Comparison of ENCODE assay signal across 21 cellular contexts in genomic region chr10:6135589-6136168, GRCh38. TPM values are rescaled to one million over a fixed set of nuclear protein-coding genes. Genes with fewer than 3 reads are reported as not detected.
DNase-seq lines count a peak whose midpoint lies in the region; ATAC-seq, FAIRE-seq and TF ChIP-seq lines count a peak whose summit lies in the region.
"Had no signal": no experiment of that assay in that cellular context is flagged by ENCODE, and none has a peak within 500 bp of the region (broad histone marks: within the 10 kb centered on the region; RNA-seq: fewer than 3 reads in every experiment).

No MANE protein-coding gene starts in this region.

- no peak overlapping the region for H3K9ac ChIP-seq in keratinocyte (ENCODE audit: control insufficient read depth, extremely low read depth, insufficient read depth, low read length)
- H3K9ac ChIP-seq: neural progenitor cell had no signal

- H3K9me3 ChIP-seq in AG04450 (ENCODE audit: control insufficient read depth, insufficient read depth, low read length) (no peaks in the 10 kb centered on the region), keratinocyte (ENCODE audit: control insufficient read depth, low read depth, low read length) (no peaks in the 10 kb centered on the region)
- H3K9me3 ChIP-seq: A549; BLaER1 treated with 17β-estradiol and CSF1 and Interleukin-3, amounts not matched to agents 10 nM and 100 nM; mucosa of descending colon; SJCRH30 had no signal

- peaks cover 13% of the 10 kb centered on the region for H3K4me1 ChIP-seq in keratinocyte (ENCODE audit: control insufficient read depth, extremely low read depth, insufficient read depth, low read length)

- H3K9me3 Mint-ChIP-seq in activated CD4-positive, alpha-beta T cell treated with anti-CD3 and anti-CD28 coated beads for 36 hours (ENCODE audit: low read depth), result no peaks in the 10 kb centered on the region
- H3K9me3 Mint-ChIP-seq in activated CD4-positive, alpha-beta memory T cell treated with anti-CD3 and anti-CD28 coated beads for 36 hours, result no peaks in the 10 kb centered on the region
- H3K9me3 Mint-ChIP-seq: activated B cell treated with CpG ODN at 0.5 μM for 24 hours, neural progenitor cell had no signal

- TF ChIP-seq CTCF in AG04450 (IDR thresholded peaks at IDR 0.05; ENCODE audit: low read depth, low read length), result no peak
- TF ChIP-seq CTCF in keratinocyte (optimal IDR thresholded peaks at IDR 0.05 in 1 of 3, IDR thresholded peaks at IDR 0.05 in 1 of 3, conservative IDR thresholded peaks at IDR 0.05 in 1 of 3; ENCODE audit: extremely low read depth in 1 of 3, insufficient read depth in 2 of 3, low read length in 3 of 3), result no peak

- H3K27me3 Mint-ChIP-seq in activated CD4-positive, alpha-beta T cell treated with anti-CD3 and anti-CD28 coated beads for 36 hours, result peaks cover 6% of the 10 kb centered on the region
- H3K27me3 Mint-ChIP-seq in activated CD4-positive, alpha-beta memory T cell treated with anti-CD3 and anti-CD28 coated beads for 36 hours, result peaks cover 10% of the 10 kb centered on the region

- no peak overlapping the region for H3K4me2 ChIP-seq in keratinocyte (ENCODE audit: control insufficient read depth, extremely low read depth, insufficient read depth, low read depth, low read length)
- H3K4me2 ChIP-seq: neural progenitor cell had no signal

- peak overlapping the region; percentile 73 for H3K27ac ChIP-seq in AG04450 (ENCODE audit: low read depth, low read length)
- peak overlapping the region; percentile 65 for H3K27ac ChIP-seq in keratinocyte (ENCODE audit: control insufficient read depth, insufficient read depth, low read length)
- H3K27ac ChIP-seq: A549; BLaER1 treated with 17β-estradiol and CSF1 and Interleukin-3, amounts not matched to agents 10 nM and 100 nM; neural progenitor cell; SJCRH30 had no signal

- no peaks in the 10 kb centered on the region for H3K9me1 ChIP-seq in keratinocyte (ENCODE audit: control insufficient read depth, extremely low read depth, insufficient read depth, low read length)

- H2AFZ ChIP-seq in keratinocyte (ENCODE audit: control insufficient read depth, low read length), result no peak overlapping the region
- H2AFZ ChIP-seq: neural progenitor cell had no signal

- H3K36me3 Mint-ChIP-seq in activated CD4-positive, alpha-beta T cell treated with anti-CD3 and anti-CD28 coated beads for 36 hours (ENCODE audit: low read depth), result no peaks in the 10 kb centered on the region
- H3K36me3 Mint-ChIP-seq in activated CD4-positive, alpha-beta memory T cell treated with anti-CD3 and anti-CD28 coated beads for 36 hours, result no peaks in the 10 kb centered on the region
- H3K36me3 Mint-ChIP-seq: neural progenitor cell had no signal

- no peak for FAIRE-seq in keratinocyte (lab: Jason Lieb, UNC)
- FAIRE-seq: A549, colon, D721Med had no signal

- dilution Hi-C loops in keratinocyte (cut with MboI; ENCODE audit: extremely low pct_ligation_motif_present, low sequenced_read_pairs), result no loop called here

- H3K4me3 ChIP-seq in AG04450 (ENCODE audit: low read depth, low read length) (no peak overlapping the region), keratinocyte (ENCODE audit: control insufficient read depth in 2 of 3, extremely low read depth in 1 of 3, insufficient read depth in 2 of 3, low read depth in 1 of 3, low read length in 3 of 3) (no peak overlapping the region)
- H3K4me3 ChIP-seq: A549; BLaER1 treated with 17β-estradiol and CSF1 and Interleukin-3, amounts not matched to agents 10 nM and 100 nM; mucosa of descending colon; neural progenitor cell; SJCRH30 had no signal

- no peak for ATAC-seq in activated CD4-positive, alpha-beta T cell treated with anti-CD3 and anti-CD28 coated beads for 36 hours
- ATAC-seq in HG02970 (IDR thresholded peaks at IDR 0.05; ENCODE audit: low FRiP score, unreplicated experiment), result no peak

- CTCF ChIA-PET in activated CD4-positive, alpha-beta T cell treated with anti-CD3 and anti-CD28 coated beads for 36 hours (lab: Charles Lee), result interaction anchor here (0.5 to 3.6 kb wide), 22 partner anchors 9 to 266 kb away, joined by 3 to 14 read pairs (median 4); partner anchors contain the start of gene PFKFB3
- CTCF ChIA-PET in AG04450 (lab: Charles Lee), result interaction anchor here (1.3 to 2.7 kb wide), 6 partner anchors 15 to 270 kb away, joined by 4 to 19 read pairs (median 8); partner anchors contain the start of gene PFKFB3
- CTCF ChIA-PET in activated CD4-positive, alpha-beta memory T cell treated with anti-CD3 and anti-CD28 coated beads for 36 hours (lab: Charles Lee), result interaction anchor here (0.9 to 3.0 kb wide), 15 partner anchors 9 to 271 kb away, joined by 3 to 18 read pairs (median 5); partner anchors contain the start of gene PFKFB3

- no peaks in the 10 kb centered on the region for H3K27me3 ChIP-seq in AG04450 (ENCODE audit: control insufficient read depth, insufficient read depth, low read length)
- peaks cover 5% of the 10 kb centered on the region for H3K27me3 ChIP-seq in keratinocyte (ENCODE audit: control insufficient read depth, extremely low read depth, insufficient read depth, low read length)
- H3K27me3 ChIP-seq: neural progenitor cell had no signal

- peak overlapping the region; percentile 89 for H3K27ac Mint-ChIP-seq in activated CD4-positive, alpha-beta T cell treated with anti-CD3 and anti-CD28 coated beads for 36 hours
- peak overlapping the region; percentile 82 for H3K27ac Mint-ChIP-seq in activated CD4-positive, alpha-beta memory T cell treated with anti-CD3 and anti-CD28 coated beads for 36 hours
- H3K27ac Mint-ChIP-seq: neural progenitor cell had no signal

- peaks cover 71% of the 10 kb centered on the region for H3K4me1 Mint-ChIP-seq in activated CD4-positive, alpha-beta T cell treated with anti-CD3 and anti-CD28 coated beads for 36 hours
- H3K4me1 Mint-ChIP-seq in activated CD4-positive, alpha-beta memory T cell treated with anti-CD3 and anti-CD28 coated beads for 36 hours (ENCODE audit: low read depth), result peaks cover 61% of the 10 kb centered on the region

- POLR2A ChIA-PET in activated CD4-positive, alpha-beta T cell treated with anti-CD3 and anti-CD28 coated beads for 36 hours (lab: Charles Lee), result interaction anchor here (1.0 to 1.5 kb wide), 10 partner anchors 9 to 213 kb away, joined by 3 to 11 read pairs (median 6); partner anchors contain the start of gene PFKFB3
- POLR2A ChIA-PET in AG04450 (lab: Yijun Ruan, JAX), result interaction anchor here (0.9 to 2.6 kb wide), 4 partner anchors 9 to 266 kb away, joined by 4 to 11 read pairs (median 6); partner anchors contain the start of gene PFKFB3
- POLR2A ChIA-PET in activated CD4-positive, alpha-beta memory T cell treated with anti-CD3 and anti-CD28 coated beads for 36 hours (lab: Charles Lee), result interaction anchor here (0.8 to 1.6 kb wide), 13 partner anchors 9 to 271 kb away, joined by 3 to 7 read pairs (median 4); partner anchors contain the start of genes IL2RA and PFKFB3

- H3K4me3 Mint-ChIP-seq in activated CD4-positive, alpha-beta T cell treated with anti-CD3 and anti-CD28 coated beads for 36 hours, result peak overlapping the region; percentile 61
- peak overlapping the region; percentile 52 for H3K4me3 Mint-ChIP-seq in activated CD4-positive, alpha-beta memory T cell treated with anti-CD3 and anti-CD28 coated beads for 36 hours
- H3K4me3 Mint-ChIP-seq: neural progenitor cell had no signal

- no peaks in the 10 kb centered on the region for H3K79me2 ChIP-seq in keratinocyte (ENCODE audit: control insufficient read depth, insufficient read depth, low read length)

- intact Hi-C loops in activated CD4-positive, alpha-beta T cell treated with anti-CD3 and anti-CD28 coated beads for 36 hours (cut with DNase I, micrococcal nuclease), result loop anchor here in 1 of 2 experiments (1.0 to 5.0 kb wide), 4 partner anchors 65 to 457 kb away; no protein-coding TSS in a partner anchor
- intact Hi-C loops in activated CD4-positive, alpha-beta memory T cell treated with anti-CD3 and anti-CD28 coated beads for 36 hours (cut with micrococcal nuclease), result loop anchor here (1.0 to 2.0 kb wide), 2 partner anchors 53 to 65 kb away; no protein-coding TSS in a partner anchor

- H3K36me3 ChIP-seq in keratinocyte (ENCODE audit: control insufficient read depth in 2 of 2, extremely low read depth in 1 of 2, insufficient read depth in 2 of 2, low read length in 2 of 2), result no peaks in the 10 kb centered on the region
- H3K36me3 ChIP-seq: BLaER1 treated with 17β-estradiol and CSF1 and Interleukin-3, amounts not matched to agents 10 nM and 100 nM; neural progenitor cell; SJCRH30 had no signal

- H4K20me1 ChIP-seq in keratinocyte (ENCODE audit: control insufficient read depth, extremely low read depth, insufficient read depth, low read length), result no peaks in the 10 kb centered on the region
- H4K20me1 ChIP-seq: BLaER1 treated with 17β-estradiol and CSF1 and Interleukin-3, amounts not matched to agents 10 nM and 100 nM had no signal

- DNase-seq in activated CD4-positive, alpha-beta T cell treated with anti-CD3 and anti-CD28 coated beads for 36 hours, result no peak
- DNase-seq in activated CD4-positive, alpha-beta T cell treated with anti-CD3 and anti-CD28 coated beads, Interleukin-2, amount 50 U/mL, for 4 hours, result no peak
- no peak for DNase-seq in AG04450 (ENCODE audit: low read depth, low spot score)
- DNase-seq in activated CD4-positive, alpha-beta memory T cell treated with anti-CD3 and anti-CD28 coated beads for 36 hours, result no peak
- DNase-seq in keratinocyte (ENCODE audit: low read depth, low spot score), result no peak
- DNase-seq in NCI-H510A (lab: John Stamatoyannopoulos, UW), result no peak
- no peak for DNase-seq in NCI-H1048 (lab: John Stamatoyannopoulos, UW)
- DNase-seq: activated B cell treated with CpG ODN at 0.5 μM for 24 hours, head of caudate nucleus, mucosa of descending colon, NCI-H1092, NCI-H2029, NCI-H82, SJCRH30, substantia nigra had no signal

RNA-seq across cellular contexts. Expression of gene RBM17, which starts 46.8 kb away (rescaled TPM):
- 100 to 1,000 TPM; 206 to 246 TPM for total RNA-seq in activated CD4-positive, alpha-beta T cell treated with anti-CD3 and anti-CD28 coated beads for 36 hours
- polyA plus RNA-seq in AG04450 (2011; rRNA removed) (38.9 and 45.0 TPM in 2 replicates), keratinocyte (30.0 to 54.8 TPM (median 35.0 TPM) in 3 replicates)
- polyA minus RNA-seq in AG04450 (2011; rRNA and poly(A)+ RNA removed), result 19.6 and 20.0 TPM in 2 replicates
- 100 to 1,000 TPM; 151 to 155 TPM for total RNA-seq in activated CD4-positive, alpha-beta memory T cell treated with anti-CD3 and anti-CD28 coated beads for 36 hours
- polyA plus RNA-seq in keratinocyte (2011; ENCODE audit: low read depth), result 103 TPM
- polyA plus RNA-seq in keratinocyte (2011; cell fraction: cytosol; rRNA removed), result 32.5 and 36.4 TPM in 2 replicates
- polyA plus RNA-seq in keratinocyte (2011; cell fraction: nucleus; rRNA removed), result 78.3 and 91.5 TPM in 2 replicates
- 62.8 and 83.9 TPM in 2 replicates for polyA plus RNA-seq in keratinocyte (2012; ENCODE audit: low replicate concordance)
- polyA minus RNA-seq in keratinocyte, result 13.3 to 33.3 TPM (median 24.9 TPM) in 3 replicates
- polyA minus RNA-seq in keratinocyte (2011; cell fraction: cytosol; rRNA and poly(A)+ RNA removed), result 8.6 TPM
- 13.9 and 24.6 TPM in 2 replicates for polyA minus RNA-seq in keratinocyte (2011; cell fraction: nucleus; rRNA and poly(A)+ RNA removed)
